Comparison of ENCODE assay signal across 15 cellular contexts in the genomic region with DNA sequence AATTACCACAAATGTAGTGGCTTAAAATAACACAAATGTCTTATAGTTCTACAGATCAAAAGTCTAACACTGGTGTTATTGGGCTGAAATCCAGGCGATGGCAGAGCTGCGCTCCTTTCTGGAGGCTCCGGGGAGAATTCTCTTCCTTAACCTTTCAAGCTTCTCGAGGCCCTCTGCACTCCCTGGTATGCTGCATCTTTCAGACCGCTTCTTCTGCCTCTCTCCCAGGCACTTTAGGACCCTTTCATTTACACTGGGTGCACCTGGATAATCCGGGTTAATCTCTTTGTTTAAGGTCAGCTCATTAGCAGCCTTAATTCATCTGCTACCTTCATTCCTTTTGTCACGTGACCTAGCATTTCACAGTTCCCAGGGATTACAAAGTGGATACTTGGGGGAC.
A peak's percentile ranks its signal among the peaks of the same experiment; 100 is the strongest.
DNase-seq lines count a peak whose midpoint lies in the region; ATAC-seq and TF ChIP-seq lines count a peak whose summit lies in the region.
"Had no signal": no experiment of that assay in that cellular context is flagged by ENCODE, and none has a peak within 500 bp of the region (broad histone marks: within the 10 kb centered on the region; RNA-seq: fewer than 3 reads in every experiment).

No MANE protein-coding gene starts in this region.

- no peak overlapping the region for H2AFZ ChIP-seq in Karpas-422 (ENCODE audit: low read length)

- H3K4me3 ChIP-seq in A673 (ENCODE audit: low read depth, low read length, poor library complexity, severe bottlenecking) (no peak overlapping the region), brain microvascular endothelial cell (ENCODE audit: low read depth, low read length) (no peak overlapping the region), Karpas-422 (ENCODE audit: low read length) (no peak overlapping the region)
- H3K4me3 ChIP-seq: prostate gland had no signal

- POLR2A ChIA-PET in A673 (lab: Charles Lee; ENCODE audit: low non-redundant PET) = no interaction called here

- H3K27me3 ChIP-seq in A673 (replicated peaks; ENCODE audit: insufficient read depth, low read depth, low read length, poor library complexity) (no peaks in the 10 kb centered on the region), brain microvascular endothelial cell (replicated peaks) (no peaks in the 10 kb centered on the region), Karpas-422 (ENCODE audit: low read length) (no peaks in the 10 kb centered on the region)

- no TSS peak for BruUV-seq in A673 (replicated peaks; lab: Mats Ljungman, UMichigan)

- no peak overlapping the region for H3K4me2 ChIP-seq in Karpas-422 (ENCODE audit: low read depth, low read length, poor library complexity, severe bottlenecking)

- H3K27ac ChIP-seq in A673 (ENCODE audit: low read depth, low read length, poor library complexity, severe bottlenecking) (no peak overlapping the region), brain microvascular endothelial cell (no peak overlapping the region), Karpas-422 (ENCODE audit: low read length) (no peak overlapping the region)
- H3K27ac ChIP-seq: prostate gland had no signal

- in situ Hi-C loops in brain microvascular endothelial cell (cut with HindIII; ENCODE audit: low pct_ligation_motif_present, low sequenced_read_pairs) = no loop called here

- intact Hi-C loops in A673 (cut with micrococcal nuclease; ENCODE audit: unreplicated experiment) = no loop called here

- CTCF ChIA-PET in A673 (lab: Charles Lee) = no interaction called here

- TF ChIP-seq CTCF in A673 (conservative IDR thresholded peaks at IDR 0.05; ENCODE audit: low read depth, low read length) (peak; percentile 31; the same call in 1 of the 2 replicates), brain microvascular endothelial cell (IDR thresholded peaks at IDR 0.05; ENCODE audit: low read depth, low read length, missing control alignments) (peak; percentile 40)

- DNase-seq in A673 (ENCODE audit: low spot score) = peak; percentile 8
- DNase-seq in LHCN-M2 (ENCODE audit: low read depth) = peak; percentile 31
- no peak for DNase-seq in brain microvascular endothelial cell
- DNase-seq in inferior parietal cortex (ENCODE audit: extremely low spot score) = peak; percentile 49
- no peak for DNase-seq in MV-4-11 (lab: John Stamatoyannopoulos, UW)
- no peak for DNase-seq in Karpas-422
- DNase-seq: activated T-cell treated with anti-CD3 and anti-CD28 coated beads, Interleukin-2, amount 50 U/mL, for 24 hours; effector CD8-positive, alpha-beta T cell; NCI-H1694 treated with DMSO at 0.1 percent for 48 hours; stimulated activated CD4-positive, alpha-beta T cell treated with anti-CD3 and anti-CD28 coated beads, Interleukin-4, amount 100 ng/mL, for 24 hours; stimulated activated naive B cell treated with anti-CD40 and anti-IgM and Interleukin-4, amounts not matched to agents 10 μg/mL and 1 μg/mL and 100 μg/mL, for 72 hours; T-cell had no signal

- H3K36me3 ChIP-seq in A673 (ENCODE audit: insufficient read depth, low read length, poor library complexity, severe bottlenecking) (no peaks in the 10 kb centered on the region), brain microvascular endothelial cell (replicated peaks) (no peaks in the 10 kb centered on the region), Karpas-422 (ENCODE audit: insufficient read depth, low read length) (no peaks in the 10 kb centered on the region)
- H3K36me3 ChIP-seq: prostate gland had no signal

- no peak overlapping the region for H3K9ac ChIP-seq in Karpas-422 (ENCODE audit: low read length)

- no peaks in the 10 kb centered on the region for H3K79me2 ChIP-seq in Karpas-422 (ENCODE audit: low read length)

- peaks cover 16% of the 10 kb centered on the region for H3K4me1 ChIP-seq in A673 (ENCODE audit: insufficient read depth, low read length, poor library complexity, severe bottlenecking)
- H3K4me1 ChIP-seq in Karpas-422 (ENCODE audit: low read length) = no peaks in the 10 kb centered on the region

- no peaks in the 10 kb centered on the region for H4K20me1 ChIP-seq in Karpas-422 (ENCODE audit: insufficient read depth, low read depth, low read length)

- ATAC-seq in HG03457 (IDR thresholded peaks at IDR 0.05; ENCODE audit: unreplicated experiment) (no peak), HG03521 (IDR thresholded peaks at IDR 0.05; ENCODE audit: unreplicated experiment) (no peak)
- ATAC-seq: stimulated activated naive B cell treated with anti-CD40 and anti-IgM and Interleukin-4, amounts not matched to agents 10 μg/mL and 1 μg/mL and 100 μg/mL, for 72 hours; T-cell had no signal

- peaks cover 9% of the 10 kb centered on the region for H3K9me3 ChIP-seq in A673 (ENCODE audit: low read depth, low read length, poor library complexity, severe bottlenecking)
- H3K9me3 ChIP-seq in Karpas-422 (ENCODE audit: low read length) = no peaks in the 10 kb centered on the region
- H3K9me3 ChIP-seq: prostate gland had no signal

- H3K9me2 ChIP-seq in Karpas-422 (replicated peaks; ENCODE audit: insufficient read depth, low read length) = no peaks in the 10 kb centered on the region

Comparison
In these comparisons a context has a peak if more than half of its experiments do, and no peak if none do; other contexts are left out.
1. DNase-seq: peak in A673 (single experiment), LHCN-M2 (single experiment) and inferior parietal cortex (single experiment); none in brain microvascular endothelial cell (single experiment), MV-4-11 (single experiment) and Karpas-422 (single experiment).